Comparison of ENCODE assay signal across 16 cellular contexts in the genomic region with DNA sequence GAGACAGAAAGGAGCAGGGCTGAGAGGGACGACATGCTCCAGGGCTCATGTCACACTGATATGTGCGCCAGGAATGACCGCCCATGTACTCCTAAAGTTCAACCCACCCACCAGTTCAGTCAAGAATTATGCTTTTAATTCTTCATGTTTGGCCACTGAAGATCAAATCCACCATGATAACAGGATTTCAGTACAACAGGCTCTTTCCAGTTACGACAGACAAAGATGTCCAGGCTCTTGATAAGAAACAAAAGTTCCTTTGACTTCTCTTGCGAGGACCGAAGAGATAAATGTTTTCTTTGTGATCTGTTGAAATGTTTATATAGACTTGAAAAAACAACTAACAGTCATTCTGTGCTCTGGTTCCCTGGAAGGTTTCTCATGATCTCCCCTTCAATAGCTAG.
DNase-seq lines count a peak whose midpoint lies in the region; ATAC-seq, FAIRE-seq and TF ChIP-seq lines count a peak whose summit lies in the region.
"Had no signal": no experiment of that assay in that cellular context is flagged by ENCODE, and none has a peak within 500 bp of the region (broad histone marks: within the 10 kb centered on the region; RNA-seq: fewer than 3 reads in every experiment).

No MANE protein-coding gene starts in this region.

- no peaks in the 10 kb centered on the region for H3K9me3 ChIP-seq in kidney (ENCODE audit: control insufficient read depth in 1 of 2, low read length in 2 of 2)
- H3K9me3 ChIP-seq: pancreas, upper lobe of left lung had no signal

- H3K9me3 Mint-ChIP-seq in CD14-positive monocyte (peaks cover 0 to 5% (median 0%) of the 10 kb centered on the region in 7 donors), brain (peaks cover 0 to 3% (median 0%) of the 10 kb centered on the region in 5 experiments)
- no peaks in the 10 kb centered on the region for H3K9me3 Mint-ChIP-seq in activated CD8-positive, alpha-beta memory T cell treated with anti-CD3 and anti-CD28 coated beads, Interleukin-2, amount 10 ng/mL, durations not matched to agents 7 days and 5 days (ENCODE audit: low read depth)

- CTCF ChIA-PET in activated CD8-positive, alpha-beta memory T cell treated with anti-CD3 and anti-CD28 coated beads, Interleukin-2, amount 10 ng/mL, durations not matched to agents 7 days and 5 days (lab: Charles Lee) = no interaction called here

- H3K27me3 Mint-ChIP-seq in CD14-positive monocyte (ENCODE audit: low read depth in 3 of 3) = peaks cover 0 to 2% (median 0%) of the 10 kb centered on the region in 3 donors
- no peaks in the 10 kb centered on the region for H3K27me3 Mint-ChIP-seq in brain
- H3K27me3 Mint-ChIP-seq in activated CD8-positive, alpha-beta memory T cell treated with anti-CD3 and anti-CD28 coated beads, Interleukin-2, amount 10 ng/mL, durations not matched to agents 7 days and 5 days = peaks cover 2% of the 10 kb centered on the region

- peaks cover 4% of the 10 kb centered on the region in 2 donors for H3K36me3 Mint-ChIP-seq in CD14-positive monocyte
- H3K36me3 Mint-ChIP-seq in brain = no peaks in the 10 kb centered on the region
- H3K36me3 Mint-ChIP-seq in activated CD8-positive, alpha-beta memory T cell treated with anti-CD3 and anti-CD28 coated beads, Interleukin-2, amount 10 ng/mL, durations not matched to agents 7 days and 5 days = peaks cover 2% of the 10 kb centered on the region

- H3K4me1 Mint-ChIP-seq in CD14-positive monocyte (peaks cover 85% of the 10 kb centered on the region), brain (peaks cover 18% of the 10 kb centered on the region)
- peaks cover 23% of the 10 kb centered on the region for H3K4me1 Mint-ChIP-seq in activated CD8-positive, alpha-beta memory T cell treated with anti-CD3 and anti-CD28 coated beads, Interleukin-2, amount 10 ng/mL, durations not matched to agents 7 days and 5 days

- H3K27ac Mint-ChIP-seq in CD14-positive monocyte = peak overlapping the region; percentile 88 to 99 (median 97)
- peak overlapping the region in 3 of 5 experiments; percentile 13 to 29 (median 24) for H3K27ac Mint-ChIP-seq in brain
- no peak overlapping the region for H3K27ac Mint-ChIP-seq in activated CD8-positive, alpha-beta memory T cell treated with anti-CD3 and anti-CD28 coated beads, Interleukin-2, amount 10 ng/mL, durations not matched to agents 7 days and 5 days
- H3K27ac Mint-ChIP-seq: activated CD4-positive, alpha-beta T cell treated with anti-CD3 and anti-CD28 coated beads for 36 hours had no signal

- no peak for FAIRE-seq in kidney (lab: Jason Lieb, UNC)
- FAIRE-seq: colon, keratinocyte, pancreas had no signal

- ATAC-seq in sciatic nerve = peak; percentile 86
- no peak for ATAC-seq in activated CD8-positive, alpha-beta memory T cell treated with anti-CD3 and anti-CD28 coated beads, Interleukin-2, amount 10 ng/mL, durations not matched to agents 7 days and 5 days
- no peak for ATAC-seq in SK-N-SH treated with all-trans-retinoic acid at 6 μM for 48 hours
- ATAC-seq: activated CD4-positive, alpha-beta T cell treated with anti-CD3 and anti-CD28 coated beads for 36 hours had no signal

- H3K4me1 ChIP-seq in kidney (ENCODE audit: control insufficient read depth in 1 of 2, insufficient read depth in 1 of 2, low read depth in 1 of 2, low read length in 2 of 2) = peaks cover 0 to 2% of the 10 kb centered on the region in 2 donors
- H3K4me1 ChIP-seq: pancreas had no signal

- DNase-seq in CD14-positive monocyte (ENCODE audit: low spot score) = no peak
- peak; percentile 68 for DNase-seq in kidney
- DNase-seq in sciatic nerve (ENCODE audit: low spot score) = no peak
- no peak for DNase-seq in LoVo (ENCODE audit: low spot score)
- no peak for DNase-seq in cortex of kidney (lab: John Stamatoyannopoulos, UW)
- no peak for DNase-seq in activated CD8-positive, alpha-beta memory T cell treated with anti-CD3 and anti-CD28 coated beads, Interleukin-2, amount 10 ng/mL, durations not matched to agents 7 days and 5 days
- DNase-seq: activated CD4-positive, alpha-beta T cell treated with anti-CD3 and anti-CD28 coated beads for 36 hours; NCI-H1930; NK-92 treated with Interleukin-12 subunit alpha and Interleukin-12 subunit beta, amount 100 ng/mL, for 24 hours; pancreas; SW 1271 had no signal

- intact Hi-C loops in CD14-positive monocyte (cut with micrococcal nuclease) (loop anchor here (5.0 to 10.0 kb wide), 3 partner anchors 62 to 465 kb away; partner anchors contain the start of gene CD164 (in 1 of the 2)), kidney (cut with DNase I) (no loop called here), sciatic nerve (cut with DNase I) (no loop called here)

- H3K36me3 ChIP-seq in kidney (ENCODE audit: control insufficient read depth in 1 of 2, insufficient read depth in 2 of 2, low read length in 2 of 2) = no peaks in the 10 kb centered on the region
- H3K36me3 ChIP-seq: pancreas, upper lobe of left lung had no signal

- peak overlapping the region in 1 of 2 donors; percentile 42 for H3K27ac ChIP-seq in kidney (ENCODE audit: low read depth in 2 of 2, low read length in 2 of 2)
- H3K27ac ChIP-seq: pancreas had no signal

- no peak overlapping the region for H3K4me3 Mint-ChIP-seq in CD14-positive monocyte
- no peak overlapping the region for H3K4me3 Mint-ChIP-seq in brain
- H3K4me3 Mint-ChIP-seq in activated CD8-positive, alpha-beta memory T cell treated with anti-CD3 and anti-CD28 coated beads, Interleukin-2, amount 10 ng/mL, durations not matched to agents 7 days and 5 days = no peak overlapping the region
- H3K4me3 Mint-ChIP-seq: activated CD4-positive, alpha-beta T cell treated with anti-CD3 and anti-CD28 coated beads for 36 hours had no signal

- no peak for TF ChIP-seq CTCF in CD14-positive monocyte (IDR thresholded peaks at IDR 0.05)
- no peak for TF ChIP-seq CTCF in brain (conservative IDR thresholded peaks at IDR 0.05)
- no peak for TF ChIP-seq CTCF in kidney (IDR thresholded peaks at IDR 0.05; ENCODE audit: borderline replicate concordance, extremely low read depth, insufficient read depth)

- no peak overlapping the region for H3K4me3 ChIP-seq in kidney (ENCODE audit: low read length in 2 of 2)
- H3K4me3 ChIP-seq: pancreas, upper lobe of left lung had no signal

- no peak overlapping the region for H3K9ac ChIP-seq in kidney (ENCODE audit: low read length in 2 of 2)

TF ChIP-seq in SK-N-SH treated with all-trans-retinoic acid at 6 μM for 48 hours, 23 proteins besides CTCF, POLR2A, EP300 and RAD21:
- TF ChIP-seq PATZ1 (CRISPR knock-in tag; IDR thresholded peaks at IDR 0.05; ENCODE audit: borderline replicate concordance) (no peak), PPARA (CRISPR knock-in tag; IDR thresholded peaks at IDR 0.05; ENCODE audit: borderline replicate concordance) (no peak), OSR1 (CRISPR knock-in tag; IDR thresholded peaks at IDR 0.05) (no peak), ZNF565 (CRISPR knock-in tag; conservative IDR thresholded peaks at IDR 0.05; ENCODE audit: low read depth) (no peak), CSDC2 (CRISPR knock-in tag; IDR thresholded peaks at IDR 0.05) (no peak), RARB (CRISPR knock-in tag; IDR thresholded peaks at IDR 0.05) (no peak), ZNF70 (CRISPR knock-in tag; IDR thresholded peaks at IDR 0.05) (no peak), TCF4 (CRISPR knock-in tag; IDR thresholded peaks at IDR 0.05; ENCODE audit: borderline replicate concordance) (no peak), ZNF8 (CRISPR knock-in tag; IDR thresholded peaks at IDR 0.05) (no peak), ZC3H10 (CRISPR knock-in tag; IDR thresholded peaks at IDR 0.05) (no peak), ARNTL (CRISPR knock-in tag; IDR thresholded peaks at IDR 0.05; ENCODE audit: borderline replicate concordance, low read depth) (no peak), ISL1 (CRISPR knock-in tag; IDR thresholded peaks at IDR 0.05) (no peak)
- TF ChIP-seq, protein P1, sequence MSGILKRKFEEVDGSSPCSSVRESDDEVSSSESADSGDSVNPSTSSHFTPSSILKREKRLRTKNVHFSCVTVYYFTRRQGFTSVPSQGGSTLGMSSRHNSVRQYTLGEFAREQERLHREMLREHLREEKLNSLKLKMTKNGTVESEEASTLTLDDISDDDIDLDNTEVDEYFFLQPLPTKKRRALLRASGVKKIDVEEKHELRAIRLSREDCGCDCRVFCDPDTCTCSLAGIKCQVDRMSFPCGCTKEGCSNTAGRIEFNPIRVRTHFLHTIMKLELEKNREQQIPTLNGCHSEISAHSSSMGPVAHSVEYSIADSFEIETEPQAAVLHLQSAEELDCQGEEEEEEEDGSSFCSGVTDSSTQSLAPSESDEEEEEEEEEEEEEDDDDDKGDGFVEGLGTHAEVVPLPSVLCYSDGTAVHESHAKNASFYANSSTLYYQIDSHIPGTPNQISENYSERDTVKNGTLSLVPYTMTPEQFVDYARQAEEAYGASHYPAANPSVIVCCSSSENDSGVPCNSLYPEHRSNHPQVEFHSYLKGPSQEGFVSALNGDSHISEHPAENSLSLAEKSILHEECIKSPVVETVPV (CRISPR knock-in tag; IDR thresholded peaks at IDR 0.05) = no peak

Comparison
In these comparisons a context has a peak if more than half of its experiments do, and no peak if none do; other contexts are left out.
1. intact Hi-C loops: an anchor here in CD14-positive monocyte (5.0 to 10.0 kb wide); none called in kidney and sciatic nerve.